In genomic region chr3:119296723-119297122, GRCh38 we compare ENCODE assay signal across 1 cellular context.
TF ChIP-seq lines count a peak whose summit lies in the region.

No MANE protein-coding gene starts in this region.

TF ChIP-seq in IMR-90, 13 proteins besides CTCF, POLR2A, EP300 and RAD21:
- no peak for TF ChIP-seq MAZ (IDR thresholded peaks at IDR 0.05; ENCODE audit: borderline replicate concordance, low read depth, low read length)
- no peak for TF ChIP-seq CEBPB (IDR thresholded peaks at IDR 0.05; ENCODE audit: low read depth, low read length)
- no peak for TF ChIP-seq CHD1 (IDR thresholded peaks at IDR 0.05; ENCODE audit: low read depth, low read length)
- no peak for TF ChIP-seq SMC3 (IDR thresholded peaks at IDR 0.05; ENCODE audit: low read depth, low read length)
- no peak for TF ChIP-seq MAFK (IDR thresholded peaks at IDR 0.05; ENCODE audit: low read depth, low read length)
- TF ChIP-seq FOS (IDR thresholded peaks at IDR 0.05; ENCODE audit: low read depth, low read length) = no peak
- no peak for TF ChIP-seq MXI1 (IDR thresholded peaks at IDR 0.05; ENCODE audit: borderline replicate concordance, low read depth, low read length)
